1 cellular context compared by ENCODE assay signal in the genomic region with DNA sequence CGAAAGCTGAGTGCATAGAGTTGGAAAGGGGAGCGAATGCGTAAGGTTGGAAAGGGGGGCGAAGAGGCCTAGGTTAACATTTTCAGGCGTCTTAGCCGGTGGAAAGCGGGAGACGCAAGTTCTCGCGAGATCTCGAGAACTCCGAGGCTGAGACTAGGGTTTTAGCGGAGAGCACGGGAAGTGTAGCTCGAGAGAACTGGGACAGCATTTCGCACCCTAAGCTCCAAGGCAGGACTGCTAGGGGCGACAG.
A peak's percentile ranks its signal among the peaks of the same experiment; 100 is the strongest.
TF ChIP-seq lines count a peak whose summit lies in the region.

No MANE protein-coding gene starts in this region.

TF ChIP-seq in K562, 482 proteins besides CTCF, POLR2A, EP300 and RAD21 (continued from another document):
- TF ChIP-seq, protein P1, sequence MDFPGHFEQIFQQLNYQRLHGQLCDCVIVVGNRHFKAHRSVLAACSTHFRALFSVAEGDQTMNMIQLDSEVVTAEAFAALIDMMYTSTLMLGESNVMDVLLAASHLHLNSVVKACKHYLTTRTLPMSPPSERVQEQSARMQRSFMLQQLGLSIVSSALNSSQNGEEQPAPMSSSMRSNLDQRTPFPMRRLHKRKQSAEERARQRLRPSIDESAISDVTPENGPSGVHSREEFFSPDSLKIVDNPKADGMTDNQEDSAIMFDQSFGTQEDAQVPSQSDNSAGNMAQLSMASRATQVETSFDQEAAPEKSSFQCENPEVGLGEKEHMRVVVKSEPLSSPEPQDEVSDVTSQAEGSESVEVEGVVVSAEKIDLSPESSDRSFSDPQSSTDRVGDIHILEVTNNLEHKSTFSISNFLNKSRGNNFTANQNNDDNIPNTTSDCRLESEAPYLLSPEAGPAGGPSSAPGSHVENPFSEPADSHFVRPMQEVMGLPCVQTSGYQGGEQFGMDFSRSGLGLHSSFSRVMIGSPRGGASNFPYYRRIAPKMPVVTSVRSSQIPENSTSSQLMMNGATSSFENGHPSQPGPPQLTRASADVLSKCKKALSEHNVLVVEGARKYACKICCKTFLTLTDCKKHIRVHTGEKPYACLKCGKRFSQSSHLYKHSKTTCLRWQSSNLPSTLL (IDR thresholded peaks at IDR 0.05) = no peak
- no peak for TF ChIP-seq ZNF263 (CRISPR knock-in tag; IDR thresholded peaks at IDR 0.05; ENCODE audit: borderline replicate concordance)
- TF ChIP-seq SMARCE1 (IDR thresholded peaks at IDR 0.05) = 0 out of 2 replicates have a peak, but pooled peaks have one; percentile 0
- TF ChIP-seq SRF (CRISPR knock-in tag; IDR thresholded peaks at IDR 0.05) = no peak
- TF ChIP-seq ZNF644 (tag; IDR thresholded peaks at IDR 0.05; ENCODE audit: low read depth) = no peak
- no peak for TF ChIP-seq NUFIP1 (IDR thresholded peaks at IDR 0.05; ENCODE audit: partially characterized antibody)
- TF ChIP-seq ZNF175 (CRISPR knock-in tag; IDR thresholded peaks at IDR 0.05; ENCODE audit: low read depth) = no peak
- no peak for TF ChIP-seq BDP1 (IDR thresholded peaks at IDR 0.05; ENCODE audit: insufficient read depth, insufficient read length)
- no peak for TF ChIP-seq ZNF174 (CRISPR knock-in tag; IDR thresholded peaks at IDR 0.05)
- TF ChIP-seq, protein P2, sequence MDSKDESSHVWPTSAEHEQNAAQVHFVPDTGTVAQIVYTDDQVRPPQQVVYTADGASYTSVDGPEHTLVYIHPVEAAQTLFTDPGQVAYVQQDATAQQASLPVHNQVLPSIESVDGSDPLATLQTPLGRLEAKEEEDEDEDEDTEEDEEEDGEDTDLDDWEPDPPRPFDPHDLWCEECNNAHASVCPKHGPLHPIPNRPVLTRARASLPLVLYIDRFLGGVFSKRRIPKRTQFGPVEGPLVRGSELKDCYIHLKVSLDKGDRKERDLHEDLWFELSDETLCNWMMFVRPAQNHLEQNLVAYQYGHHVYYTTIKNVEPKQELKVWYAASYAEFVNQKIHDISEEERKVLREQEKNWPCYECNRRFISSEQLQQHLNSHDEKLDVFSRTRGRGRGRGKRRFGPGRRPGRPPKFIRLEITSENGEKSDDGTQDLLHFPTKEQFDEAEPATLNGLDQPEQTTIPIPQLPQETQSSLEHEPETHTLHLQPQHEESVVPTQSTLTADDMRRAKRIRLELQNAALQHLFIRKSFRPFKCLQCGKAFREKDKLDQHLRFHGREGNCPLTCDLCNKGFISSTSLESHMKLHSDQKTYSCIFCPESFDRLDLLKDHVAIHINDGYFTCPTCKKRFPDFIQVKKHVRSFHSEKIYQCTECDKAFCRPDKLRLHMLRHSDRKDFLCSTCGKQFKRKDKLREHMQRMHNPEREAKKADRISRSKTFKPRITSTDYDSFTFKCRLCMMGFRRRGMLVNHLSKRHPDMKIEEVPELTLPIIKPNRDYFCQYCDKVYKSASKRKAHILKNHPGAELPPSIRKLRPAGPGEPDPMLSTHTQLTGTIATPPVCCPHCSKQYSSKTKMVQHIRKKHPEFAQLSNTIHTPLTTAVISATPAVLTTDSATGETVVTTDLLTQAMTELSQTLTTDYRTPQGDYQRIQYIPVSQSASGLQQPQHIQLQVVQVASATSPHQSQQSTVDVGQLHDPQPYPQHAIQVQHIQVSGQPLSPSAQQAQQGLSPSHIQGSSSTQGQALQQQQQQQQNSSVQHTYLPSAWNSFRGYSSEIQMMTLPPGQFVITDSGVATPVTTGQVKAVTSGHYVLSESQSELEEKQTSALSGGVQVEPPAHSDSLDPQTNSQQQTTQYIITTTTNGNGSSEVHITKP (IDR thresholded peaks at IDR 0.05; ENCODE audit: partially characterized antibody) = no peak
- TF ChIP-seq, protein P3, sequence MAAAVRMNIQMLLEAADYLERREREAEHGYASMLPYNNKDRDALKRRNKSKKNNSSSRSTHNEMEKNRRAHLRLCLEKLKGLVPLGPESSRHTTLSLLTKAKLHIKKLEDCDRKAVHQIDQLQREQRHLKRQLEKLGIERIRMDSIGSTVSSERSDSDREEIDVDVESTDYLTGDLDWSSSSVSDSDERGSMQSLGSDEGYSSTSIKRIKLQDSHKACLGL (CRISPR knock-in tag; IDR thresholded peaks at IDR 0.05; ENCODE audit: borderline replicate concordance, poor library complexity, severe bottlenecking) = no peak
- TF ChIP-seq, protein P4, sequence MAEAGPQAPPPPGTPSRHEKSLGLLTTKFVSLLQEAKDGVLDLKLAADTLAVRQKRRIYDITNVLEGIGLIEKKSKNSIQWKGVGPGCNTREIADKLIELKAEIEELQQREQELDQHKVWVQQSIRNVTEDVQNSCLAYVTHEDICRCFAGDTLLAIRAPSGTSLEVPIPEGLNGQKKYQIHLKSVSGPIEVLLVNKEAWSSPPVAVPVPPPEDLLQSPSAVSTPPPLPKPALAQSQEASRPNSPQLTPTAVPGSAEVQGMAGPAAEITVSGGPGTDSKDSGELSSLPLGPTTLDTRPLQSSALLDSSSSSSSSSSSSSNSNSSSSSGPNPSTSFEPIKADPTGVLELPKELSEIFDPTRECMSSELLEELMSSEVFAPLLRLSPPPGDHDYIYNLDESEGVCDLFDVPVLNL (CRISPR knock-in tag; IDR thresholded peaks at IDR 0.05; ENCODE audit: low read depth) = no peak
- TF ChIP-seq GTF2F1 (IDR thresholded peaks at IDR 0.05; ENCODE audit: low read depth, low read length) = no peak
- TF ChIP-seq OTX1 (CRISPR knock-in tag; IDR thresholded peaks at IDR 0.05) = no peak
- TF ChIP-seq CBX3 (IDR thresholded peaks at IDR 0.05; ENCODE audit: borderline replicate concordance in 1 of 2, low read length in 2 of 2) = no peak
- TF ChIP-seq CREBBP (IDR thresholded peaks at IDR 0.05; ENCODE audit: low read depth, low read length) = no peak
- TF ChIP-seq, protein P5, sequence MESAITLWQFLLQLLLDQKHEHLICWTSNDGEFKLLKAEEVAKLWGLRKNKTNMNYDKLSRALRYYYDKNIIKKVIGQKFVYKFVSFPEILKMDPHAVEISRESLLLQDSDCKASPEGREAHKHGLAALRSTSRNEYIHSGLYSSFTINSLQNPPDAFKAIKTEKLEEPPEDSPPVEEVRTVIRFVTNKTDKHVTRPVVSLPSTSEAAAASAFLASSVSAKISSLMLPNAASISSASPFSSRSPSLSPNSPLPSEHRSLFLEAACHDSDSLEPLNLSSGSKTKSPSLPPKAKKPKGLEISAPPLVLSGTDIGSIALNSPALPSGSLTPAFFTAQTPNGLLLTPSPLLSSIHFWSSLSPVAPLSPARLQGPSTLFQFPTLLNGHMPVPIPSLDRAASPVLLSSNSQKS (CRISPR knock-in tag; IDR thresholded peaks at IDR 0.05) = no peak
- no peak for TF ChIP-seq MTA2 (IDR thresholded peaks at IDR 0.05; ENCODE audit: low read depth)
